In the genomic region with DNA sequence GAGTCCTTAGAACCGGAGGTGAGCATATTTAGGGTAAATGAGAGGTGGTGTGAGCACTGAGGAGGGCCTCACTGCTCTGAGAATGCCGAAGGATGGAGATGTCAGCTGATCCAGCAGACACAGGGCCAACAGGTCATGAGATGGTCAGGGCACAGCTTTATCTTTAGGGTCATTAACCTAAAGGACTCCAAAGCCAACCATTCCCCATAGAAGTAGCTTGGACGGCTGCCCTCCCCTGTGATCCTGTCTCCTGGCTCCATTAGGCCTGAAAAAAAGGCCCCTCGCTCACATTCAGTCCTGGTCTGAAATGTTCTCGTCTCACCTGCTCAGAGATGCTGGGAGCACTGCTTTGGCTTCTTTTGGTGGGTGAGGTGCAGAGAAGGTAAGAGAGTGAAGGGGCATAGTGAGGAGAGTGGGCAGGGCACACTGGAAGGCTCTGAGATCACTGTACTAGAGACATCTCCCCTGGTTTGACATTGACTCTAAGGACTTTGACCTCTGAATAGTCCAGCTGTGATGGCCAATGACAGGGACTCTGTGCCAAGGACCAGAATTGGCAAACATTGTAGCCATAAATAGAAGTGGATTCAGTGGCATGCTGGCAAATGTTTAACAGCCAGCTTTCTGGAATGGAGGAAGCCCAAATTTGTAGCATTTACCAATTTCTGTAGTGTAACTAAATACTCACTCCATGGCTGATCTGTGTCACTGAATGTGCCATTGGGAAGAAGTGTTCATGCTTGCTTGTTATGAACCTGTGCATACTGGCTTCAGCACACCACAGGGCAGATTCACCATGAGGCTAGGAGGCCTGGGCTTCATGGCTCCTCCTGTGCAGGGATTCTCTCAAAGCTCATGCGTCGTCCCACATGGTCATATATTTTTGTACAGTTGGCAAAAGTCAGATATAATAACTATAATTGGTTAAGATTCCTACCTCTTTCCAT, we compare ENCODE assay signal across 19 cellular contexts.
DNase-seq lines count a peak whose midpoint lies in the region; ATAC-seq, FAIRE-seq and TF ChIP-seq lines count a peak whose summit lies in the region.
"Had no signal": no experiment of that assay in that cellular context is flagged by ENCODE, and none has a peak within 500 bp of the region (broad histone marks: within the 10 kb centered on the region; RNA-seq: fewer than 3 reads in every experiment).

No MANE protein-coding gene starts in this region.

- H3K9ac ChIP-seq in liver (ENCODE audit: low read depth in 1 of 2, low read length in 2 of 2), result no peak overlapping the region

- H3K4me3 ChIP-seq in heart right ventricle (no peak overlapping the region), liver (ENCODE audit: low read depth in 1 of 3, low read length in 3 of 3) (no peak overlapping the region), small intestine (ENCODE audit: low read depth in 1 of 2, low read length in 2 of 2) (no peak overlapping the region)
- H3K4me3 ChIP-seq: PC-9 had no signal

- intact Hi-C loops in heart right ventricle (cut with DNase I), result no loop called here

- no peaks in the 10 kb centered on the region for H3K36me3 Mint-ChIP-seq in activated T-cell treated with anti-CD3 and anti-CD28 coated beads, Interleukin-2, amount 50 U/mL, for 24 hours (ENCODE audit: low read depth)
- H3K36me3 Mint-ChIP-seq: CD4-positive, CD25-positive, alpha-beta regulatory T cell had no signal

- H3K4me3 Mint-ChIP-seq in activated T-cell treated with anti-CD3 and anti-CD28 coated beads, Interleukin-2, amount 50 U/mL, for 24 hours, result no peak overlapping the region
- H3K4me3 Mint-ChIP-seq: B cell; CD4-positive, CD25-positive, alpha-beta regulatory T cell had no signal

- no peaks in the 10 kb centered on the region for H3K9me3 Mint-ChIP-seq in activated T-cell treated with anti-CD3 and anti-CD28 coated beads, Interleukin-2, amount 50 U/mL, for 24 hours
- H3K9me3 Mint-ChIP-seq: CD4-positive, CD25-positive, alpha-beta regulatory T cell had no signal

- peak; percentile 54 to 87 (median 76) for ATAC-seq in heart right ventricle
- no peak for ATAC-seq in GM18870 (IDR thresholded peaks at IDR 0.05; ENCODE audit: unreplicated experiment)
- ATAC-seq in GM18867 (IDR thresholded peaks at IDR 0.05; ENCODE audit: unreplicated experiment), result no peak

- no peaks in the 10 kb centered on the region for H3K4me1 Mint-ChIP-seq in activated T-cell treated with anti-CD3 and anti-CD28 coated beads, Interleukin-2, amount 50 U/mL, for 24 hours (ENCODE audit: low read depth)
- H3K4me1 Mint-ChIP-seq: B cell; CD4-positive, CD25-positive, alpha-beta regulatory T cell had no signal

- peaks cover 17% of the 10 kb centered on the region for H3K27me3 Mint-ChIP-seq in activated T-cell treated with anti-CD3 and anti-CD28 coated beads, Interleukin-2, amount 50 U/mL, for 24 hours
- H3K27me3 Mint-ChIP-seq: CD4-positive, CD25-positive, alpha-beta regulatory T cell had no signal

- H3K9me3 ChIP-seq in heart right ventricle, result no peaks in the 10 kb centered on the region
- no peaks in the 10 kb centered on the region for H3K9me3 ChIP-seq in liver (ENCODE audit: control insufficient read depth in 4 of 4, low read length in 3 of 4)
- H3K9me3 ChIP-seq in small intestine (ENCODE audit: control insufficient read depth, low read depth), result no peaks in the 10 kb centered on the region

- H3K27ac ChIP-seq in heart right ventricle (peak overlapping the region in 4 of 10 donors; percentile 32 to 58 (median 48)), liver (ENCODE audit: low read depth in 1 of 2, low read length in 2 of 2) (peak overlapping the region; percentile 56 to 85), small intestine (ENCODE audit: low read depth in 1 of 2, low read length in 1 of 2) (no peak overlapping the region)
- H3K27ac ChIP-seq: 22Rv1, HL-60, PC-9 had no signal

- 75 to 77% methylated on average over 7 of the region's 7 CpGs for WGBS in heart right ventricle, 2 donors
- 38% methylated on average over 7 of the region's 7 CpGs for WGBS in liver
- WGBS in small intestine, 3 donors, result 80 to 84% (median 82%) methylated on average over 7 of the region's 7 CpGs

- H3K4me1 ChIP-seq in heart right ventricle (peaks cover 0 to 17% (median 7%) of the 10 kb centered on the region in 9 donors), liver (ENCODE audit: control insufficient read depth in 4 of 4, insufficient read depth in 4 of 4, low read length in 3 of 4) (peaks cover 5 to 28% (median 24%) of the 10 kb centered on the region in 4 donors), small intestine (ENCODE audit: control insufficient read depth in 2 of 2, insufficient read depth in 1 of 2, low read depth in 1 of 2, low read length in 1 of 2) (no peaks in the 10 kb centered on the region)

- H3K36me3 ChIP-seq in heart right ventricle (no peaks in the 10 kb centered on the region), liver (ENCODE audit: control insufficient read depth in 4 of 4, insufficient read depth in 3 of 4, low read depth in 1 of 4, low read length in 3 of 4) (no peaks in the 10 kb centered on the region), small intestine (ENCODE audit: control insufficient read depth in 2 of 2, insufficient read depth in 2 of 2, low read length in 2 of 2) (no peaks in the 10 kb centered on the region)

- FAIRE-seq in small intestine (lab: Jason Lieb, UNC), result no peak
- FAIRE-seq: HTR-8/SVneo had no signal

- TF ChIP-seq RAD21 in liver (IDR thresholded peaks at IDR 0.05), result peak; percentile 53 to 57

- DNase-seq in DMS53 (lab: John Stamatoyannopoulos, UW), result peak; percentile 5
- DNase-seq in DMS53 treated with DMSO at 0.1 percent for 48 hours (lab: John Stamatoyannopoulos, UW; ENCODE audit: unreplicated experiment), result no peak
- DNase-seq in heart right ventricle, result peak in 1 of 2 donors; percentile 42
- DNase-seq in small intestine, result peak; percentile 31
- no peak for DNase-seq in activated T-cell treated with anti-CD3 and anti-CD28 coated beads, Interleukin-2, amount 50 U/mL, for 24 hours
- DNase-seq: CD4-positive, CD25-positive, alpha-beta regulatory T cell; GOT3; NCI-H1105 treated with DMSO at 0.1 percent for 48 hours; NCI-H1694 treated with DMSO at 0.1 percent for 48 hours; NCI-H2171; NCI-H446; PC-9 had no signal

- H3K27me3 ChIP-seq in heart right ventricle (no peaks in the 10 kb centered on the region), liver (ENCODE audit: control insufficient read depth in 4 of 4, insufficient read depth in 4 of 4, low read length in 3 of 4) (no peaks in the 10 kb centered on the region), small intestine (ENCODE audit: control insufficient read depth in 2 of 2, insufficient read depth in 2 of 2, low read length in 2 of 2) (no peaks in the 10 kb centered on the region)

- TF ChIP-seq CTCF in heart right ventricle (IDR thresholded peaks at IDR 0.05) (no peak), liver (IDR thresholded peaks at IDR 0.05; ENCODE audit: low read depth, low read length, missing input control) (no peak)

- no peak overlapping the region for H3K27ac Mint-ChIP-seq in activated T-cell treated with anti-CD3 and anti-CD28 coated beads, Interleukin-2, amount 50 U/mL, for 24 hours
- H3K27ac Mint-ChIP-seq: B cell; CD4-positive, CD25-positive, alpha-beta regulatory T cell had no signal

TF ChIP-seq in liver, 16 proteins besides CTCF, POLR2A, EP300 and RAD21 (continues in another document):
- TF ChIP-seq GABPA (IDR thresholded peaks at IDR 0.05 in 1 of 2, conservative IDR thresholded peaks at IDR 0.05 in 1 of 2) (no peak), ZBTB33 (IDR thresholded peaks at IDR 0.05) (peak; percentile 77), FOXA2 (IDR thresholded peaks at IDR 0.05) (peak; percentile 50), YY1 (IDR thresholded peaks at IDR 0.05) (peak; percentile 95), EGR1 (IDR thresholded peaks at IDR 0.05; ENCODE audit: low read depth in 2 of 2) (no peak), RXRA (IDR thresholded peaks at IDR 0.05) (peak; percentile 97 to 98), HNF4G (IDR thresholded peaks at IDR 0.05) (peak; percentile 95), TAF1 (conservative IDR thresholded peaks at IDR 0.05) (no peak), JUND (IDR thresholded peaks at IDR 0.05) (peak; percentile 55 to 83)
- TF ChIP-seq, protein P1, sequence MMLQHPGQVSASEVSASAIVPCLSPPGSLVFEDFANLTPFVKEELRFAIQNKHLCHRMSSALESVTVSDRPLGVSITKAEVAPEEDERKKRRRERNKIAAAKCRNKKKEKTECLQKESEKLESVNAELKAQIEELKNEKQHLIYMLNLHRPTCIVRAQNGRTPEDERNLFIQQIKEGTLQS (IDR thresholded peaks at IDR 0.05), result peak; percentile 44

Comparison
In these comparisons a context has a peak if more than half of its experiments do, and no peak if none do; other contexts are left out.
1. DNase-seq: peak in DMS53 (single experiment) and small intestine (single experiment); none in DMS53 treated with DMSO at 0.1 percent for 48 hours (single experiment) and activated T-cell treated with anti-CD3 and anti-CD28 coated beads, Interleukin-2, amount 50 U/mL, for 24 hours (single experiment).
2. ATAC-seq: peak in heart right ventricle (8 of 8); none in GM18870 (single experiment) and GM18867 (single experiment).
3. H3K27ac ChIP-seq: peak in liver (2 of 2); none in small intestine (0 of 2).